ENCODE assay signal across 8 cellular contexts in genomic region chr11:75576445-75577049, GRCh38. TPM values are rescaled to one million over a fixed set of nuclear protein-coding genes. Genes with fewer than 3 reads are reported as not detected.
DNase-seq lines count a peak whose midpoint lies in the region; ATAC-seq, FAIRE-seq and TF ChIP-seq lines count a peak whose summit lies in the region.

No MANE protein-coding gene starts in this region.

- intact Hi-C loops in left cardiac atrium (cut with DNase I), result no loop called here
- intact Hi-C loops in transverse colon (cut with DNase I; ENCODE audit: low total_unique reads), result no loop called here

- ATAC-seq in A549, result peak in 1 of 2 experiments; percentile 37; a peak in 3 of 6 replicates
- peak; percentile 59 for ATAC-seq in GM21737 (IDR thresholded peaks at IDR 0.05; ENCODE audit: unreplicated experiment)
- peak; percentile 11 to 55 for ATAC-seq in left cardiac atrium

- CTCF ChIA-PET in A549 (lab: Yijun Ruan, JAX), result interaction anchor here (0.6 to 7.1 kb wide), 13 partner anchors 9 to 1613 kb away, joined by 3 to 137 read pairs (median 3); partner anchors contain the start of gene SERPINH1

- POLR2A ChIA-PET in A549 (lab: Yijun Ruan, JAX), result interaction anchor here (4.1 kb wide), 1 partner anchor 14 kb away, joined by 24 read pairs; the partner anchor contains the start of gene SERPINH1

- WGBS in A549 (ENCODE audit: missing lambda C conversion rate), result 51% methylated on average over 12 of the region's 12 CpGs
- 27% methylated on average over 12 of the region's 12 CpGs; no CpG with 5 or more reads in 1 of the 2 donors for WGBS in transverse colon (ENCODE audit: low coverage in 1 of 2), 2 donors

- peaks cover 0 to 9% (median 2%) of the 10 kb centered on the region in 4 donors for H3K36me3 ChIP-seq in transverse colon

- peaks cover 9% of the 10 kb centered on the region; the same call in 2 of the 3 replicates for H3K4me1 ChIP-seq in A549
- H3K4me1 ChIP-seq in transverse colon, result peaks cover 0 to 11% (median 8%) of the 10 kb centered on the region in 4 donors

- TF ChIP-seq CTCF in A549 (IDR thresholded peaks at IDR 0.05), result no peak
- no peak for TF ChIP-seq CTCF in transverse colon (IDR thresholded peaks at IDR 0.05)

- in situ Hi-C loops in transverse colon (cut with MboI; ENCODE audit: low pct_ligation_motif_present in 1 of 4, low pct_unique_long_range_greater_than_20kb in 1 of 4, low sequenced_read_pairs in 3 of 4), result no loop called here

- DNase-seq in A549 (ENCODE audit: low read depth in 1 of 2, low spot score in 1 of 2) (peak in 1 of 2 experiments; percentile 70), SIG-M5 (lab: John Stamatoyannopoulos, UW) (peak; percentile 3), left cardiac atrium (no peak), transverse colon (peak; percentile 61), SW480 (ENCODE audit: low spot score) (no peak), NCI-H1048 (lab: John Stamatoyannopoulos, UW) (no peak)
- DNase-seq in stimulated activated CD4-positive, alpha-beta T cell treated with anti-CD3 and anti-CD28 coated beads, Interleukin-2, amount 100 ng/mL, for 48 hours, result no peak

- H3K4me2 ChIP-seq in A549, result peak overlapping the region; percentile 42

- H3K4me3 ChIP-seq in A549 (no peak overlapping the region), transverse colon (no peak overlapping the region)

- H3K9me3 ChIP-seq in A549 (no peaks in the 10 kb centered on the region), transverse colon (no peaks in the 10 kb centered on the region)

- TF ChIP-seq POLR2A in A549 (IDR thresholded peaks at IDR 0.05; ENCODE audit: low read length), result no peak
- TF ChIP-seq POLR2A in transverse colon (IDR thresholded peaks at IDR 0.05), result no peak

- no peak for TF ChIP-seq RAD21 in A549 (conservative IDR thresholded peaks at IDR 0.05 in 1 of 2, IDR thresholded peaks at IDR 0.05 in 1 of 2)

- H3K27ac ChIP-seq in A549 (no peak overlapping the region), transverse colon (peak overlapping the region in 2 of 4 donors; percentile 0 to 13)

- FAIRE-seq in A549 (lab: Jason Lieb, UNC), result no peak

- H3K27me3 ChIP-seq in transverse colon, result no peaks in the 10 kb centered on the region

- TF ChIP-seq EP300 in A549 (IDR thresholded peaks at IDR 0.05) (no peak), transverse colon (IDR thresholded peaks at IDR 0.05; ENCODE audit: low read depth) (no peak)

TF ChIP-seq in A549, 52 proteins besides CTCF, POLR2A, EP300 and RAD21:
- TF ChIP-seq MAX (IDR thresholded peaks at IDR 0.05), result peak; percentile 71
- TF ChIP-seq CHD4 (IDR thresholded peaks at IDR 0.05; ENCODE audit: borderline replicate concordance), result no peak

RNA-seq across cellular contexts. Expression of gene SERPINH1, which starts 14.5 kb away (rescaled TPM):
- polyA plus RNA-seq in A549 (2011; rRNA removed) (70.7 and 79.3 TPM in 2 replicates), A549 (2017; fragmentation: RNase III; extraction: RNeasy Plus Mini Kit Qiagen cat#74134 plus additional on column Dnase treatment) (151 to 162 TPM (median 151 TPM) in 3 replicates)
- 113 and 144 TPM in 2 replicates for polyA plus RNA-seq in A549 (2012; cell fraction: cytosol; rRNA removed)
- 212 and 377 TPM in 2 replicates for polyA plus RNA-seq in A549 (2012; cell fraction: nucleus; rRNA removed)
- 48.4 and 51.1 TPM in 2 replicates for polyA minus RNA-seq in A549 (2011; rRNA and poly(A)+ RNA removed)
- total RNA-seq in left cardiac atrium (100 to 1,000 TPM; 105 to 137 TPM), transverse colon (100 to 1,000 TPM in 1 of 4 donors, 10 to 100 TPM in 3; 34.8 to 169 (median 76.0) TPM)

RNA-seq across cellular contexts. Expression of gene GDPD5, which starts 50.8 kb away (rescaled TPM):
- 3.9 and 4.7 TPM in 2 replicates for polyA plus RNA-seq in A549 (2011; rRNA removed)
- polyA plus RNA-seq in A549 (2012; cell fraction: cytosol; rRNA removed), result 4.5 and 7.7 TPM in 2 replicates
- 27.2 and 29.2 TPM in 2 replicates for polyA plus RNA-seq in A549 (2012; cell fraction: nucleus; rRNA removed)
- polyA plus RNA-seq in A549 (2017; fragmentation: RNase III; extraction: RNeasy Plus Mini Kit Qiagen cat#74134 plus additional on column Dnase treatment), result 5.8 to 7.9 TPM (median 5.9 TPM) in 3 replicates
- polyA minus RNA-seq in A549 (2011; rRNA and poly(A)+ RNA removed), result 8.3 and 14.5 TPM in 2 replicates
- total RNA-seq in left cardiac atrium, result 10 to 100 TPM; 12.3 to 17.6 TPM
- 10 to 100 TPM in 1 of 4 donors, 1 to 10 TPM in 2, not detected in 1; 3.7 to 10.1 (median 7.1) TPM for total RNA-seq in transverse colon

Comparison
In these comparisons a context has a peak if more than half of its experiments do, and no peak if none do; other contexts are left out.
1. DNase-seq: peak in SIG-M5 (single experiment) and transverse colon (single experiment); none in left cardiac atrium (single experiment), SW480 (single experiment), stimulated activated CD4-positive, alpha-beta T cell treated with anti-CD3 and anti-CD28 coated beads, Interleukin-2, amount 100 ng/mL, for 48 hours (0 of 2) and NCI-H1048 (single experiment).